8 cellular contexts compared by ENCODE assay signal in genomic region chr11:114180301-114181055, GRCh38.
DNase-seq lines count a peak whose midpoint lies in the region; ATAC-seq and TF ChIP-seq lines count a peak whose summit lies in the region.

No MANE protein-coding gene starts in this region.

- no peaks in the 10 kb centered on the region for H3K9me2 ChIP-seq in PC-9 (ENCODE audit: insufficient read depth)

- H3K9ac ChIP-seq in neural progenitor cell = no peak overlapping the region

- TF ChIP-seq CTCF in PC-9 (conservative IDR thresholded peaks at IDR 0.05) (peak; percentile 33; the same call in 1 of the 2 replicates), neural progenitor cell (IDR thresholded peaks at IDR 0.05) (peak; percentile 53)

- ATAC-seq in Right ventricle myocardium inferior (peak; percentile 35), HG03039 (IDR thresholded peaks at IDR 0.05; ENCODE audit: unreplicated experiment) (no peak)

- no peaks in the 10 kb centered on the region for H3K9me3 Mint-ChIP-seq in neural progenitor cell

- DNase-seq in Right ventricle myocardium inferior (ENCODE audit: missing footprints) = no peak
- no peak for DNase-seq in cardiac septum (ENCODE audit: low spot score)
- DNase-seq in PC-9 = no peak
- DNase-seq in erythroblast (lab: John Stamatoyannopoulos, UW) = peak; percentile 19 to 24
- peak; percentile 45 for DNase-seq in neural progenitor cell (ENCODE audit: low spot score)
- no peak for DNase-seq in activated CD4-positive, CD25-positive, alpha-beta regulatory T cell treated with anti-CD3 and anti-CD28 coated beads, Interleukin-2, amount 50 U/mL, for 72 hours
- no peak for DNase-seq in stimulated activated CD4-positive, alpha-beta T cell treated with anti-CD3 and anti-CD28 coated beads, Interleukin-4, amount 100 ng/mL, for 4 hours

- H2AFZ ChIP-seq in PC-9 (no peak overlapping the region), neural progenitor cell (replicated peaks) (no peak overlapping the region)

- H3K36me3 ChIP-seq in PC-9 (ENCODE audit: low read depth) (no peaks in the 10 kb centered on the region), neural progenitor cell (no peaks in the 10 kb centered on the region)

- H3K9me3 ChIP-seq in PC-9 (ENCODE audit: insufficient read depth, low read depth) = no peaks in the 10 kb centered on the region
- H3K9me3 ChIP-seq in neural progenitor cell (ENCODE audit: low read depth) = no peaks in the 10 kb centered on the region

- intact Hi-C loops in Right ventricle myocardium inferior (cut with DNase I) = loop anchor here (1.0 to 5.0 kb wide), 4 partner anchors 9 to 144 kb away; no protein-coding TSS in a partner anchor
- intact Hi-C loops in cardiac septum (cut with DNase I) = loop anchor here (1.0 to 5.0 kb wide), 3 partner anchors 77 to 144 kb away; partner anchors contain the start of gene ZBTB16
- intact Hi-C loops in PC-9 (cut with micrococcal nuclease; ENCODE audit: unreplicated experiment) = no loop called here

- 0 out of 2 replicates have a peak, but pooled peaks cover 2% of the 10 kb centered on the region for H4K20me1 ChIP-seq in PC-9 (ENCODE audit: insufficient read depth)
- H4K20me1 ChIP-seq in neural progenitor cell (ENCODE audit: low read depth) = peaks cover 25% of the 10 kb centered on the region

- POLR2A ChIA-PET in PC-9 (lab: Charles Lee; ENCODE audit: unreplicated experiment) = no interaction called here

- peaks cover 57% of the 10 kb centered on the region for H3K4me1 Mint-ChIP-seq in neural progenitor cell

- H3K27ac Mint-ChIP-seq in neural progenitor cell = peak overlapping the region; percentile 64

- H3F3A ChIP-seq in PC-9 (ENCODE audit: insufficient read depth, low read depth) (no peaks in the 10 kb centered on the region), neural progenitor cell (ENCODE audit: low read depth) (no peaks in the 10 kb centered on the region)

- H3K4me2 ChIP-seq in PC-9 = no peak overlapping the region
- H3K4me2 ChIP-seq in neural progenitor cell = no peak overlapping the region

- H3K36me3 Mint-ChIP-seq in neural progenitor cell = peaks cover 18% of the 10 kb centered on the region

- TF ChIP-seq POLR2A in erythroblast (IDR thresholded peaks at IDR 0.05; ENCODE audit: low read length) = no peak

- H3K27me3 Mint-ChIP-seq in neural progenitor cell (ENCODE audit: insufficient read depth, low read depth) = peaks cover 7% of the 10 kb centered on the region

- no TSS peak for BruUV-seq in PC-9 (replicated peaks; lab: Mats Ljungman, UMichigan)

- no peak overlapping the region for H3K4me3 Mint-ChIP-seq in neural progenitor cell

- peaks cover 97% of the 10 kb centered on the region for H3K27me3 ChIP-seq in PC-9 (ENCODE audit: insufficient read depth, low read depth)
- no peaks in the 10 kb centered on the region for H3K27me3 ChIP-seq in neural progenitor cell

- H3K27ac ChIP-seq in PC-9 (no peak overlapping the region), neural progenitor cell (no peak overlapping the region)

- CTCF ChIA-PET in PC-9 (lab: Charles Lee) = no interaction called here

- H3K4me3 ChIP-seq in PC-9 (no peak overlapping the region), neural progenitor cell (no peak overlapping the region)

- H3K79me2 ChIP-seq in PC-9 (ENCODE audit: low read depth) (no peaks in the 10 kb centered on the region), neural progenitor cell (ENCODE audit: low read depth) (peaks cover 11% of the 10 kb centered on the region)

- H3K4me1 ChIP-seq in PC-9 (replicated peaks; ENCODE audit: insufficient read depth) (no peaks in the 10 kb centered on the region), neural progenitor cell (peaks cover 37% of the 10 kb centered on the region)

Comparison
In these comparisons a context has a peak if more than half of its experiments do, and no peak if none do; other contexts are left out.
1. DNase-seq: peak in erythroblast (2 of 2) and neural progenitor cell (single experiment); none in Right ventricle myocardium inferior (single experiment), cardiac septum (single experiment), PC-9 (0 of 2), activated CD4-positive, CD25-positive, alpha-beta regulatory T cell treated with anti-CD3 and anti-CD28 coated beads, Interleukin-2, amount 50 U/mL, for 72 hours (single experiment) and stimulated activated CD4-positive, alpha-beta T cell treated with anti-CD3 and anti-CD28 coated beads, Interleukin-4, amount 100 ng/mL, for 4 hours (0 of 2).